ENCODE assay signal across 8 cellular contexts in the genomic region with DNA sequence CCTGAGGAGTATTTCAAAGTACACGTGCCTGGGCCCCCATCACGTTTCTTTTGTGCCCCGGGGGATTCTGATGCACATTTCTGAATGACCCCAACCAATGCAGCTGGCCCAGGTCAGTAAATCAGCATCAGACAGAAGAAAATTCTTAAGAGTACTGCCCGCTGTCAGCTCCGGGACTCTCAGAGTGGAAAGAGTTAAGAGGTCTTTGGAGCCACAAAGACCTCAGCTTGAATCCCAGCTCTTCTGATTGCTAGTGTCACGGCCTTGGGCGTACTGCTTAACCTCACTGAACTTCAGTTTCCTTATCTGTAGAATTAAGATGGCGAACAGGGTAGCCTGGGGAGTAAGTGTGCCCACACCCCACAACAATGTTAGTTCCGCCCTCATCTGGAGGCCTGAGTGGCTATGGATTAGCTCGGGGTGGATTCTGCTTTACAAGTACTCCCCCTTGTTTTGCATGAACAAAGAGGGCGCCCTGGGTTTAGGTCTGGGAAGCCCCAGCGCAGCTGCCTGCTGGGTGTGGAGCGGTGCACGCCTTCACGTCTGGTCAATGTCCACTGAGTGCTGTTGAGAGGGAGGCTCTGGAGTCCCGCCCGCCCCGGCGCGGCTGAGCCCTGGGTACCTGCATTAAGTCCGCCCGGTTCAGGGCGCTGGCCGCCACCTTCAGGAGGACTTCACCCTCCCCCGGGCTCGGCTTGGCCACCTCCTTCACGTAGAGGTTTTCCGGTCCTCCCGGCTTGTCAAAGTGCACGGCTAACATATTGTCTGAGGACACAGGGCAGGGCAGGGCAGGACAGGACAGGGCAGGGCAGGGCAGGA. TPM values are rescaled to one million over a fixed set of nuclear protein-coding genes. Genes with fewer than 3 reads are reported as not detected.
DNase-seq lines count a peak whose midpoint lies in the region; ATAC-seq, FAIRE-seq and TF ChIP-seq lines count a peak whose summit lies in the region.

No MANE protein-coding gene starts in this region.

- peaks cover 17% of the 10 kb centered on the region for H3K4me1 Mint-ChIP-seq in mesothelial cell of epicardium

- peak; percentile 78 for ATAC-seq in GM18498 (IDR thresholded peaks at IDR 0.05; ENCODE audit: unreplicated experiment)
- peak; percentile 64 for ATAC-seq in HG02763 (IDR thresholded peaks at IDR 0.05; ENCODE audit: unreplicated experiment)
- peak; percentile 79 to 80 for ATAC-seq in upper lobe of left lung (ENCODE audit: low FRiP score in 2 of 2)

- peak overlapping the region; percentile 96 for H2BK5ac ChIP-seq in H1 (ENCODE audit: low read depth, low read length)

- H3K4me3 ChIP-seq in H1 (ENCODE audit: extremely low read depth in 1 of 4, insufficient read depth in 2 of 4, low read depth in 3 of 4, low read length in 4 of 4) (peak overlapping the region; percentile 55 to 77 (median 66)), upper lobe of left lung (peak overlapping the region in 3 of 4 donors; percentile 57 to 64 (median 60))

- peak overlapping the region; percentile 70 for H3K56ac ChIP-seq in H1 (replicated peaks; ENCODE audit: insufficient read length, low read depth, low read length)

- H3K36me3 Mint-ChIP-seq in mesothelial cell of epicardium, result peaks cover 16% of the 10 kb centered on the region

- H3K9ac ChIP-seq in H1 (replicated peaks in 1 of 4; ENCODE audit: extremely low read depth in 1 of 4, low read depth in 3 of 4, low read length in 3 of 4), result peak overlapping the region; percentile 71 to 93 (median 81)

- peak overlapping the region; percentile 93; the same call in 1 of the 2 replicates for H2AK5ac ChIP-seq in H1 (ENCODE audit: low read depth, low read length)

- peak overlapping the region; percentile 84; the same call in 1 of the 2 replicates for H2BK15ac ChIP-seq in H1 (ENCODE audit: low read length)

- DNase-seq in AG20443 (ENCODE audit: low spot score) (peak; percentile 67), NCI-H1105 (lab: John Stamatoyannopoulos, UW) (peak; percentile 78), T follicular helper cell (ENCODE audit: low read depth) (peak; percentile 5), H1 (ENCODE audit: low read depth in 1 of 2, low spot score in 2 of 2) (peak in 1 of 2 experiments; percentile 81), mesothelial cell of epicardium (ENCODE audit: low spot score in 2 of 2, unreplicated experiment in 2 of 2) (peak in 1 of 2 experiments; percentile 34), upper lobe of left lung (peak; percentile 95 to 96)

- TF ChIP-seq POLR2A in H1 (IDR thresholded peaks at IDR 0.05; ENCODE audit: control extremely low read depth in 1 of 2, low read depth in 2 of 2, low read length in 2 of 2), result peak in 1 of 2 experiments; percentile 44
- peak in 3 of 4 donors; percentile 43 to 65 (median 54) for TF ChIP-seq POLR2A in upper lobe of left lung (IDR thresholded peaks at IDR 0.05)

- TF ChIP-seq CTCF in H1 (IDR thresholded peaks at IDR 0.05; ENCODE audit: control extremely low read depth in 1 of 3, insufficient read depth in 1 of 3, low read depth in 1 of 3, low read length in 3 of 3) (peak in 1 of 3 experiments; percentile 3; a peak in 1 of 4 replicates), mesothelial cell of epicardium (IDR thresholded peaks at IDR 0.05; ENCODE audit: unreplicated experiment) (no peak), upper lobe of left lung (IDR thresholded peaks at IDR 0.05) (no peak)

- H3K27me3 Mint-ChIP-seq in mesothelial cell of epicardium (ENCODE audit: low read depth), result no peaks in the 10 kb centered on the region

- FAIRE-seq in H1 (lab: Jason Lieb, UNC), result no peak

- peak overlapping the region; percentile 97 for H4K91ac ChIP-seq in H1 (replicated peaks; ENCODE audit: insufficient read length, low read length)

- 0 out of 2 replicates have a peak overlapping the region, but pooled peaks have one; percentile 25 for H2AFZ ChIP-seq in H1 (ENCODE audit: low read length)

- peak overlapping the region; percentile 75 for H2BK12ac ChIP-seq in H1 (ENCODE audit: low read depth, low read length)

- H3K4me2 ChIP-seq in H1 (ENCODE audit: insufficient read depth in 1 of 2, low read depth in 2 of 2, low read length in 2 of 2), result peak overlapping the region; percentile 80 to 94

- H3K9me3 ChIP-seq in H1 (ENCODE audit: insufficient read depth in 2 of 2, low read depth in 1 of 2, low read length in 1 of 2) (no peaks in the 10 kb centered on the region), upper lobe of left lung (no peaks in the 10 kb centered on the region)

- no peaks in the 10 kb centered on the region for H3K79me2 ChIP-seq in H1 (ENCODE audit: control insufficient read depth in 1 of 2, insufficient read depth in 2 of 2, low read length in 2 of 2)

- peaks cover 10% of the 10 kb centered on the region for H3K23me2 ChIP-seq in H1 (ENCODE audit: low read depth, low read length)

- H3K4ac ChIP-seq in H1 (replicated peaks; ENCODE audit: insufficient read length, low read depth, low read length), result peak overlapping the region; percentile 24

- peak overlapping the region; percentile 99 for H4K8ac ChIP-seq in H1 (ENCODE audit: extremely low read depth, insufficient read depth, low read length)

- H3K36me3 ChIP-seq in H1 (ENCODE audit: control insufficient read depth in 2 of 4, insufficient read depth in 4 of 4, low read length in 3 of 4) (peaks cover 11 to 17% (median 15%) of the 10 kb centered on the region in 4 experiments; a peak in 7 of 8 replicates), upper lobe of left lung (peaks cover 0 to 45% (median 16%) of the 10 kb centered on the region in 4 donors)

- H3K23ac ChIP-seq in H1 (ENCODE audit: insufficient read length), result no peak overlapping the region

- peak overlapping the region; percentile 51 for H2BK120ac ChIP-seq in H1 (replicated peaks; ENCODE audit: low read depth, low read length)

- WGBS in H1 (ENCODE audit: extremely low coverage in 1 of 2, insufficient coverage in 1 of 2, insufficient read length in 1 of 2, insufficient replicate concordance in 2 of 2, low coverage in 1 of 2, low lambda C conversion rate in 2 of 2, missing lambda C conversion rate in 1 of 2), 2 experiments, result 11% methylated on average over 26 of the region's 30 CpGs; no CpG with 5 or more reads in 1 of the 2 experiments
- 10 to 21% methylated on average over 7 to 22 of the region's 30 CpGs for WGBS in upper lobe of left lung, 2 donors

- H3K9me3 Mint-ChIP-seq in mesothelial cell of epicardium, result no peaks in the 10 kb centered on the region

- CTCF ChIA-PET in H1 (lab: Charles Lee; ENCODE audit: partially characterized antibody), result interaction anchor here (0.6 to 4.3 kb wide), 25 partner anchors 12 to 277 kb away, joined by 3 to 25 read pairs (median 4); a partner anchor contains a TSS

- peak overlapping the region; percentile 99 for H3K18ac ChIP-seq in H1 (ENCODE audit: extremely low read depth, low read length)

- H2BK20ac ChIP-seq in H1 (ENCODE audit: low read length), result 0 out of 2 replicates have a peak overlapping the region, but pooled peaks have one; percentile 40

- H3K4me1 ChIP-seq in H1 (replicated peaks in 1 of 4; ENCODE audit: control insufficient read depth in 3 of 4, insufficient read depth in 4 of 4, low read length in 3 of 4) (peaks cover 4 to 11% (median 9%) of the 10 kb centered on the region in 4 experiments), upper lobe of left lung (peaks cover 22 to 34% (median 28%) of the 10 kb centered on the region in 4 donors)

- no peak for TF ChIP-seq RAD21 in H1 (IDR thresholded peaks at IDR 0.05 in 1 of 2, conservative IDR thresholded peaks at IDR 0.05 in 1 of 2; ENCODE audit: low read depth in 2 of 2, low read length in 2 of 2)

- peak overlapping the region; percentile 93 for H3K4me3 Mint-ChIP-seq in mesothelial cell of epicardium

- POLR2A ChIA-PET in H1 (lab: Charles Lee; ENCODE audit: partially characterized antibody), result interaction anchor here (0.6 to 3.1 kb wide), 34 partner anchors 8 to 670 kb away, joined by 3 to 24 read pairs (median 5); a partner anchor contains a TSS

- TF ChIP-seq EP300 in H1 (IDR thresholded peaks at IDR 0.05; ENCODE audit: borderline replicate concordance in 1 of 2, low read depth in 2 of 2, low read length in 2 of 2), result no peak; a peak in 1 of 3 replicates
- peak in 1 of 4 donors; percentile 9 for TF ChIP-seq EP300 in upper lobe of left lung (IDR thresholded peaks at IDR 0.05)

- no peaks in the 10 kb centered on the region for H3K79me1 ChIP-seq in H1 (ENCODE audit: low read depth, low read length)

- peak overlapping the region; percentile 89 for H3K27ac ChIP-seq in H1 (ENCODE audit: low read depth, low read length)
- peak overlapping the region; percentile 85 to 97 (median 90) for H3K27ac ChIP-seq in upper lobe of left lung

- peak overlapping the region; percentile 96 for H4K5ac ChIP-seq in H1 (ENCODE audit: insufficient read length, low read depth, low read length)

- no peaks in the 10 kb centered on the region for H4K20me1 ChIP-seq in H1 (replicated peaks in 1 of 2; ENCODE audit: control insufficient read depth in 1 of 2, insufficient read depth in 2 of 2, low read length in 2 of 2)

- H3K27me3 ChIP-seq in H1 (replicated peaks in 1 of 4; ENCODE audit: control insufficient read depth in 3 of 4, extremely low read depth in 1 of 4, insufficient read depth in 3 of 4, low read length in 3 of 4) (no peaks in the 10 kb centered on the region), upper lobe of left lung (no peaks in the 10 kb centered on the region)

- H3K14ac ChIP-seq in H1 (ENCODE audit: insufficient read length), result no peak overlapping the region

- H3K27ac Mint-ChIP-seq in mesothelial cell of epicardium, result peak overlapping the region; percentile 97

RNA-seq across cellular contexts. Expression of a gene that starts 0.9 kb away (rescaled TPM):
- 29.4 and 30.1 TPM in 2 replicates for total RNA-seq in H1 (2021; fragmentation: NEBNext Ultra II Directional; extraction: Animal tissue kit (Norgen Biotek cat#: 25700))
- 34.5 and 36.3 TPM in 2 replicates for polyA plus RNA-seq in H1 (2011; rRNA removed)
- 46.1 TPM for polyA plus RNA-seq in H1 (2011; cell fraction: cytosol; rRNA removed)
- 59.1 TPM for polyA plus RNA-seq in H1 (2011; cell fraction: nucleus; rRNA removed)
- polyA plus RNA-seq in H1 (2012, experiment 1 of 2), result 36.3 to 44.3 TPM (median 40.3 TPM) in 4 replicates
- polyA plus RNA-seq in H1 (2012, experiment 2 of 2), result 32.4 TPM
- polyA plus RNA-seq in H1 (2013, experiment 1 of 2), result 19.8 TPM
- polyA plus RNA-seq in H1 (2013, experiment 2 of 2), result 19.2 TPM
- polyA minus RNA-seq in H1 (2011; rRNA and poly(A)+ RNA removed), result 16.0 and 23.1 TPM in 2 replicates
- 14.9 TPM for polyA minus RNA-seq in H1 (2011; cell fraction: cytosol; rRNA and poly(A)+ RNA removed)
- polyA minus RNA-seq in H1 (2011; cell fraction: nucleus; rRNA and poly(A)+ RNA removed), result 29.0 TPM
- total RNA-seq in mesothelial cell of epicardium (40.2 to 43.8 TPM (median 41.4 TPM) in 3 replicates), upper lobe of left lung (100 to 1,000 TPM in 1 of 6 donors, 10 to 100 TPM in 5; 27.0 to 110 (median 69.6) TPM)

RNA-seq across cellular contexts. Expression of a gene that starts 7.7 kb away (rescaled TPM):
- total RNA-seq in H1 (2021; fragmentation: NEBNext Ultra II Directional; extraction: Animal tissue kit (Norgen Biotek cat#: 25700)), result 126 and 127 TPM in 2 replicates
- polyA plus RNA-seq in H1 (2011; rRNA removed), result 86.6 and 155 TPM in 2 replicates
- polyA plus RNA-seq in H1 (2011; cell fraction: cytosol; rRNA removed), result 176 TPM
- polyA plus RNA-seq in H1 (2011; cell fraction: nucleus; rRNA removed), result 33.1 TPM
- 105 to 184 TPM (median 117 TPM) in 4 replicates for polyA plus RNA-seq in H1 (2012, experiment 1 of 2)
- 246 TPM for polyA plus RNA-seq in H1 (2012, experiment 2 of 2)
- polyA plus RNA-seq in H1 (2013, experiment 1 of 2), result 180 TPM
- 197 TPM for polyA plus RNA-seq in H1 (2013, experiment 2 of 2)
- polyA minus RNA-seq in H1 (2011; rRNA and poly(A)+ RNA removed), result 21.8 and 39.5 TPM in 2 replicates
- polyA minus RNA-seq in H1 (2011; cell fraction: cytosol; rRNA and poly(A)+ RNA removed), result 36.9 TPM
- polyA minus RNA-seq in H1 (2011; cell fraction: nucleus; rRNA and poly(A)+ RNA removed), result 22.6 TPM
- total RNA-seq in mesothelial cell of epicardium, result 85.3 to 93.9 TPM (median 88.5 TPM) in 3 replicates
- 10 to 100 TPM; 38.8 to 93.7 (median 64.7) TPM for total RNA-seq in upper lobe of left lung

RNA-seq across cellular contexts. Expression of a gene that starts 34.2 kb away (rescaled TPM):
- 47.6 and 50.8 TPM in 2 replicates for total RNA-seq in H1 (2021; fragmentation: NEBNext Ultra II Directional; extraction: Animal tissue kit (Norgen Biotek cat#: 25700))
- 135 and 151 TPM in 2 replicates for polyA plus RNA-seq in H1 (2011; rRNA removed)
- polyA plus RNA-seq in H1 (2011; cell fraction: cytosol; rRNA removed), result 115 TPM
- 66.1 TPM for polyA plus RNA-seq in H1 (2011; cell fraction: nucleus; rRNA removed)
- polyA plus RNA-seq in H1 (2012, experiment 1 of 2), result 66.5 to 71.0 TPM (median 68.8 TPM) in 4 replicates
- polyA plus RNA-seq in H1 (2012, experiment 2 of 2), result 56.0 TPM
- 49.8 TPM for polyA plus RNA-seq in H1 (2013, experiment 1 of 2)
- 49.9 TPM for polyA plus RNA-seq in H1 (2013, experiment 2 of 2)
- 55.8 and 56.9 TPM in 2 replicates for polyA minus RNA-seq in H1 (2011; rRNA and poly(A)+ RNA removed)
- polyA minus RNA-seq in H1 (2011; cell fraction: cytosol; rRNA and poly(A)+ RNA removed), result 18.5 TPM
- polyA minus RNA-seq in H1 (2011; cell fraction: nucleus; rRNA and poly(A)+ RNA removed), result 17.9 TPM
- total RNA-seq in mesothelial cell of epicardium (14.6 to 18.0 TPM (median 16.9 TPM) in 3 replicates), upper lobe of left lung (10 to 100 TPM in 5 of 6 donors, 1 to 10 TPM in 1; 7.3 to 27.3 (median 15.0) TPM)

RNA-seq across cellular contexts. Expression of a gene that starts 36.6 kb away (rescaled TPM):
- 37.6 and 40.1 TPM in 2 replicates for total RNA-seq in H1 (2021; fragmentation: NEBNext Ultra II Directional; extraction: Animal tissue kit (Norgen Biotek cat#: 25700))
- polyA plus RNA-seq in H1 (2011; rRNA removed), result 18.0 and 19.2 TPM in 2 replicates
- polyA plus RNA-seq in H1 (2011; cell fraction: cytosol; rRNA removed), result 21.5 TPM
- polyA plus RNA-seq in H1 (2011; cell fraction: nucleus; rRNA removed), result 22.9 TPM
- 18.2 to 21.5 TPM (median 20.2 TPM) in 4 replicates for polyA plus RNA-seq in H1 (2012, experiment 1 of 2)
- polyA plus RNA-seq in H1 (2012, experiment 2 of 2), result 1.3 TPM
- polyA plus RNA-seq in H1 (2013, experiment 1 of 2), result 15.0 TPM
- polyA plus RNA-seq in H1 (2013, experiment 2 of 2), result 15.4 TPM
- polyA minus RNA-seq in H1 (2011; rRNA and poly(A)+ RNA removed), result 119 and 146 TPM in 2 replicates
- 14.8 TPM for polyA minus RNA-seq in H1 (2011; cell fraction: cytosol; rRNA and poly(A)+ RNA removed)
- polyA minus RNA-seq in H1 (2011; cell fraction: nucleus; rRNA and poly(A)+ RNA removed), result 20.8 TPM
- total RNA-seq in mesothelial cell of epicardium, result 16.0 to 21.0 TPM (median 17.9 TPM) in 3 replicates
- total RNA-seq in upper lobe of left lung, result 10 to 100 TPM in 1 of 6 donors, 1 to 10 TPM in 5; 1.0 to 10.6 (median 4.6) TPM

RNA-seq across cellular contexts. Expression of a gene that starts 39.4 kb away (rescaled TPM):
- not detected in 2 replicates for total RNA-seq in H1 (2021; fragmentation: NEBNext Ultra II Directional; extraction: Animal tissue kit (Norgen Biotek cat#: 25700))
- not detected in 2 replicates for polyA plus RNA-seq in H1 (2011; rRNA removed)
- polyA plus RNA-seq in H1 (2011; cell fraction: cytosol; rRNA removed), result 0.17 TPM
- not detected for polyA plus RNA-seq in H1 (2011; cell fraction: nucleus; rRNA removed)
- polyA plus RNA-seq in H1 (2012, experiment 1 of 2), result 0.48 TPM in 1 of 4 replicates, not detected in the others
- not detected for polyA plus RNA-seq in H1 (2012, experiment 2 of 2)
- polyA plus RNA-seq in H1 (2013, experiment 1 of 2), result 0.55 TPM
- polyA plus RNA-seq in H1 (2013, experiment 2 of 2), result 0.31 TPM
- not detected in 2 replicates for polyA minus RNA-seq in H1 (2011; rRNA and poly(A)+ RNA removed)
- 2.6 TPM for polyA minus RNA-seq in H1 (2011; cell fraction: cytosol; rRNA and poly(A)+ RNA removed)
- 3.8 TPM for polyA minus RNA-seq in H1 (2011; cell fraction: nucleus; rRNA and poly(A)+ RNA removed)
- total RNA-seq in mesothelial cell of epicardium (1.2 to 1.6 TPM (median 1.3 TPM) in 3 replicates), upper lobe of left lung (under 1 TPM in 2 of 6 donors, not detected in 4; 0.54 TPM)
